13 cellular contexts compared by ENCODE assay signal in genomic region chr18:5620284-5620683, GRCh38.
"Had no signal": no experiment of that assay in that cellular context is flagged by ENCODE, and none has a peak within 500 bp of the region (broad histone marks: within the 10 kb centered on the region; RNA-seq: fewer than 3 reads in every experiment).

No MANE protein-coding gene starts in this region.

- H3K9me3 ChIP-seq: heart right ventricle had no signal

- H3K36me3 ChIP-seq: cardiac muscle cell, heart right ventricle had no signal

- DNase-seq: activated CD4-positive, alpha-beta T cell treated with anti-CD3 and anti-CD28 coated beads for 48 hours; activated naive CD4-positive, alpha-beta T cell treated with anti-CD3 and anti-CD28 coated beads, Interleukin-2, amount 50 U/mL, for 16 hours; amygdala; effector CD8-positive, alpha-beta T cell; heart right ventricle; islet precursor cell; stimulated activated CD4-positive, alpha-beta T cell treated with anti-CD3 and anti-CD28 coated beads, Interleukin-4, amount 100 ng/mL, for 1 hour; stimulated activated CD8-positive, alpha-beta memory T cell treated with anti-CD3 and anti-CD28 coated beads, Interleukin-4, amount 100 ng/mL, for 48 hours had no signal

- H3K27ac ChIP-seq: cardiac muscle cell, coronary artery, heart right ventricle had no signal

- H3K27me3 ChIP-seq: cardiac muscle cell had no signal

- H3K4me1 ChIP-seq: heart right ventricle had no signal

- H3K4me3 ChIP-seq: cardiac muscle cell, coronary artery, heart right ventricle had no signal

- ATAC-seq: heart right ventricle, left lobe of liver, SK-N-SH treated with all-trans-retinoic acid at 6 μM for 48 hours, WTC11 had no signal
